ENCODE assay signal across 11 cellular contexts in the genomic region with DNA sequence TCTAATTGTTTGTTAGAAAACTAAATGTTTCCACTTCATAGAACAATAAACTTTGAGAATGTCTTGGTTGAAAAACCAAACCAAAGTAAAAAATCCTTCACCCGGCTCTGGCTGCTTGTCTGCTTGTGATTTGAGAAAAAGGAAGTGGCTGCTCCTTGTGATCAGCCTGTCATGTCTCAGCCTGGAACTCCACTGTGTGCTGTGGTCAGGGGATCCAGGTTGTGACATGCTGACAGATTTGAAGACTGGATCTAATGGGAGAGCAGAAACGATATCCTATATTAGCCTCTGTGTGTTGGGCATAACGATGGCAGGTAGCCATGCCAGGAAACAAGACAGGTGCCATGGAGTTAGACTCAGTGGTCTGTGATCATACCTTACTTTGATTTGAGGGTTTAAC. TPM values are rescaled to one million over a fixed set of nuclear protein-coding genes. Genes with fewer than 3 reads are reported as not detected.
DNase-seq lines count a peak whose midpoint lies in the region; ATAC-seq, FAIRE-seq and TF ChIP-seq lines count a peak whose summit lies in the region.
"Had no signal": no experiment of that assay in that cellular context is flagged by ENCODE, and none has a peak within 500 bp of the region (broad histone marks: within the 10 kb centered on the region; RNA-seq: fewer than 3 reads in every experiment).

No MANE protein-coding gene starts in this region.

- DNase-seq in T-helper 1 cell: no peak
- peak; percentile 42 for DNase-seq in RCC 7860 (ENCODE audit: low spot score)
- DNase-seq in foreskin melanocyte: peak; percentile 20
- DNase-seq in stomach: no peak
- DNase-seq in NCI-H1436 treated with DMSO at 0.1 percent for 48 hours (lab: John Stamatoyannopoulos, UW): no peak
- DNase-seq: activated CD8-positive, alpha-beta memory T cell treated with anti-CD3 and anti-CD28 coated beads for 24 hours; amniotic stem cell; SK-N-SH had no signal

- no peak overlapping the region for H3K4me3 ChIP-seq in stomach

- no peaks in the 10 kb centered on the region for H3K36me3 ChIP-seq in stomach

- H3K9me3 ChIP-seq in stomach: no peaks in the 10 kb centered on the region
- H3K9me3 ChIP-seq: SK-N-SH had no signal

- TF ChIP-seq CTCF in stomach (IDR thresholded peaks at IDR 0.05): no peak

- no peaks in the 10 kb centered on the region for H3K36me3 Mint-ChIP-seq in T-helper 1 cell treated with Interleukin-12 subunit alpha and Interleukin-12 subunit beta and Interleukin-4 antibody, amounts not matched to agents 30 μg/mL and 1 μg/mL, for 36 hours (ENCODE audit: low read depth)

- ATAC-seq in HG03039 (IDR thresholded peaks at IDR 0.05; ENCODE audit: unreplicated experiment) (no peak), GM19395 (IDR thresholded peaks at IDR 0.05; ENCODE audit: unreplicated experiment) (no peak)

- 29 to 48% (median 40%) methylated on average over 3 of the region's 3 CpGs for WGBS in stomach, 5 donors

- peaks cover 54% of the 10 kb centered on the region for H3K4me1 Mint-ChIP-seq in T-helper 1 cell treated with Interleukin-12 subunit alpha and Interleukin-12 subunit beta and Interleukin-4 antibody, amounts not matched to agents 30 μg/mL and 1 μg/mL, for 36 hours (ENCODE audit: low read depth)

- no peak for TF ChIP-seq EP300 in stomach (IDR thresholded peaks at IDR 0.05)

- peak overlapping the region in 4 of 5 donors; percentile 2 to 76 (median 62) for H3K27ac ChIP-seq in stomach

- intact Hi-C loops in stomach (cut with DNase I; ENCODE audit: low total_unique reads): no loop called here

- H3K4me1 ChIP-seq in stomach: peaks cover 38 to 93% (median 64%) of the 10 kb centered on the region in 4 donors

- no peaks in the 10 kb centered on the region for H3K27me3 Mint-ChIP-seq in T-helper 1 cell treated with Interleukin-12 subunit alpha and Interleukin-12 subunit beta and Interleukin-4 antibody, amounts not matched to agents 30 μg/mL and 1 μg/mL, for 36 hours (ENCODE audit: low read depth)

- no peaks in the 10 kb centered on the region for H3K27me3 ChIP-seq in stomach

- H3K4me3 Mint-ChIP-seq in T-helper 1 cell treated with Interleukin-12 subunit alpha and Interleukin-12 subunit beta and Interleukin-4 antibody, amounts not matched to agents 30 μg/mL and 1 μg/mL, for 36 hours: peak overlapping the region; percentile 54

- FAIRE-seq in RCC 7860 (lab: Jason Lieb, UNC): peak; percentile 15

- H3K9me3 Mint-ChIP-seq in T-helper 1 cell treated with Interleukin-12 subunit alpha and Interleukin-12 subunit beta and Interleukin-4 antibody, amounts not matched to agents 30 μg/mL and 1 μg/mL, for 36 hours: no peaks in the 10 kb centered on the region

- TF ChIP-seq POLR2A in stomach (IDR thresholded peaks at IDR 0.05): no peak

- peak overlapping the region; percentile 26 for H3K27ac Mint-ChIP-seq in T-helper 1 cell treated with Interleukin-12 subunit alpha and Interleukin-12 subunit beta and Interleukin-4 antibody, amounts not matched to agents 30 μg/mL and 1 μg/mL, for 36 hours

RNA-seq across cellular contexts. Expression of a gene that starts 40.9 kb away (rescaled TPM):
- total RNA-seq in stomach: 10 to 100 TPM; 12.5 to 26.3 (median 14.7) TPM
- 10 to 100 TPM in 1 of 3 donors, 1 to 10 TPM in 2; 8.2 to 11.2 (median 9.3) TPM for polyA plus RNA-seq in stomach

RNA-seq across cellular contexts. Expression of a gene that starts 43.3 kb away (rescaled TPM):
- 10 to 100 TPM; 10.7 to 22.2 (median 13.0) TPM for total RNA-seq in stomach
- polyA plus RNA-seq in stomach: 10 to 100 TPM; 12.7 to 16.6 (median 13.0) TPM

Comparison
In these comparisons a context has a peak if more than half of its experiments do, and no peak if none do; other contexts are left out.
1. DNase-seq: peak in RCC 7860 (single experiment) and foreskin melanocyte (single experiment); none in T-helper 1 cell (0 of 5), stomach (single experiment) and NCI-H1436 treated with DMSO at 0.1 percent for 48 hours (single experiment).